In genomic region chr17:68204736-68205135, GRCh38 we compare ENCODE assay signal across 8 cellular contexts. TPM values are rescaled to one million over a fixed set of nuclear protein-coding genes. Genes with fewer than 3 reads are reported as not detected.
DNase-seq lines count a peak whose midpoint lies in the region; ATAC-seq and TF ChIP-seq lines count a peak whose summit lies in the region.

No MANE protein-coding gene starts in this region.

- peak; percentile 63 for DNase-seq in Right ventricle myocardium superior
- no peak for DNase-seq in cardiac septum (ENCODE audit: low spot score)
- peak; percentile 45 for DNase-seq in RKO (ENCODE audit: low spot score)
- DNase-seq in esophagus squamous epithelium (lab: John Stamatoyannopoulos, UW), result no peak
- no peak for DNase-seq in progenitor cell of endocrine pancreas (ENCODE audit: low spot score, unreplicated experiment)
- no peak for DNase-seq in DMS79 treated with DMSO at 0.1 percent for 48 hours (lab: John Stamatoyannopoulos, UW)
- DNase-seq in GM19240 (ENCODE audit: insufficient read length, low spot score), result no peak
- DNase-seq in stimulated activated CD4-positive, alpha-beta T cell treated with anti-CD3 and anti-CD28 coated beads, Interleukin-4, amount 100 ng/mL, for 4 hours, result no peak

- peak overlapping the region; percentile 81 for H3K4me3 Mint-ChIP-seq in progenitor cell of endocrine pancreas (ENCODE audit: low read depth)

- no peak for TF ChIP-seq POLR2A in esophagus squamous epithelium (IDR thresholded peaks at IDR 0.05)

- peaks cover 14% of the 10 kb centered on the region for H3K4me1 Mint-ChIP-seq in progenitor cell of endocrine pancreas (ENCODE audit: low read depth)

- TF ChIP-seq CTCF in esophagus squamous epithelium (IDR thresholded peaks at IDR 0.05) (no peak), progenitor cell of endocrine pancreas (IDR thresholded peaks at IDR 0.05; ENCODE audit: unreplicated experiment) (no peak)

- peaks cover 6% of the 10 kb centered on the region for H3K36me3 Mint-ChIP-seq in progenitor cell of endocrine pancreas (ENCODE audit: insufficient read depth)

- intact Hi-C loops in Right ventricle myocardium superior (cut with DNase I) (no loop called here), cardiac septum (cut with DNase I) (loop anchor here (5.0 kb wide), 2 partner anchors 43 to 258 kb away; partner anchors contain the start of gene AMZ2), esophagus squamous epithelium (cut with DNase I) (no loop called here)

- no peaks in the 10 kb centered on the region for H3K9me3 ChIP-seq in esophagus squamous epithelium

- H3K27ac ChIP-seq in esophagus squamous epithelium, result peak overlapping the region; percentile 90 to 97 (median 94)

- ATAC-seq in Right ventricle myocardium superior (ENCODE audit: poor library complexity), result peak; percentile 17

- peaks cover 43% of the 10 kb centered on the region for H3K27me3 Mint-ChIP-seq in progenitor cell of endocrine pancreas

- H3K27me3 ChIP-seq in esophagus squamous epithelium, result peaks cover 0 to 18% (median 0%) of the 10 kb centered on the region in 4 donors

- no peaks in the 10 kb centered on the region for H3K9me3 Mint-ChIP-seq in progenitor cell of endocrine pancreas (ENCODE audit: low read depth)

- H3K4me3 ChIP-seq in esophagus squamous epithelium, result peak overlapping the region; percentile 76 to 98 (median 89)

- H3K27ac Mint-ChIP-seq in progenitor cell of endocrine pancreas, result no peak overlapping the region

- H3K4me1 ChIP-seq in esophagus squamous epithelium, result peaks cover 13 to 59% (median 25%) of the 10 kb centered on the region in 3 donors

- H3K36me3 ChIP-seq in esophagus squamous epithelium, result peaks cover 0 to 16% (median 0%) of the 10 kb centered on the region in 3 donors

- WGBS in esophagus squamous epithelium, 2 donors, result 1 to 19% methylated on average over 4 to 20 of the region's 22 CpGs

RNA-seq across cellular contexts. Expression of gene AMZ2, which starts 43.1 kb away (rescaled TPM):
- total RNA-seq in Right ventricle myocardium superior (89.5 TPM), cardiac septum (97.4 TPM), esophagus squamous epithelium (10 to 100 TPM; 13.7 to 47.7 (median 35.1) TPM), progenitor cell of endocrine pancreas (58.3 and 61.4 TPM in 2 replicates)

Comparison
In these comparisons a context has a peak if more than half of its experiments do, and no peak if none do; other contexts are left out.
1. DNase-seq: peak in Right ventricle myocardium superior (single experiment) and RKO (single experiment); none in cardiac septum (single experiment), esophagus squamous epithelium (single experiment), progenitor cell of endocrine pancreas (single experiment), DMS79 treated with DMSO at 0.1 percent for 48 hours (single experiment), GM19240 (single experiment) and stimulated activated CD4-positive, alpha-beta T cell treated with anti-CD3 and anti-CD28 coated beads, Interleukin-4, amount 100 ng/mL, for 4 hours (0 of 2).